8 cellular contexts compared by ENCODE assay signal in genomic region chr12:51819851-51820720, GRCh38. TPM values are rescaled to one million over a fixed set of nuclear protein-coding genes. Genes with fewer than 3 reads are reported as not detected.
DNase-seq lines count a peak whose midpoint lies in the region; ATAC-seq and TF ChIP-seq lines count a peak whose summit lies in the region.

No MANE protein-coding gene starts in this region.

- H3K27ac ChIP-seq in parathyroid adenoma = peak overlapping the region; percentile 67

- TF ChIP-seq CTCF in parathyroid adenoma (IDR thresholded peaks at IDR 0.05) = peak; percentile 40

- no peaks in the 10 kb centered on the region for H3K79me2 ChIP-seq in parathyroid adenoma

- peak overlapping the region; percentile 60 for H3K4me2 ChIP-seq in parathyroid adenoma (ENCODE audit: low read length)

- peak overlapping the region; percentile 47 for H3K4me3 ChIP-seq in parathyroid adenoma (ENCODE audit: low read depth, low read length)

- H2AFZ ChIP-seq in parathyroid adenoma = peak overlapping the region; percentile 86

- H3K36me3 ChIP-seq in parathyroid adenoma (ENCODE audit: control insufficient read depth, insufficient read depth, low read length) = no peaks in the 10 kb centered on the region

- peak overlapping the region; percentile 37 for H3K9ac ChIP-seq in parathyroid adenoma

- peak; percentile 10 for DNase-seq in stimulated activated CD8-positive, alpha-beta memory T cell treated with anti-CD3 and anti-CD28 coated beads, Interleukin-15, amount 100 ng/mL, for 1 hour (ENCODE audit: low read depth)
- no peak for DNase-seq in stimulated activated CD8-positive, alpha-beta memory T cell treated with anti-CD3 and anti-CD28 coated beads, Interleukin-4, amount 100 ng/mL, for 48 hours
- peak; percentile 57 for DNase-seq in SK-MEL-5 (ENCODE audit: low read depth, low spot score)
- DNase-seq in fibroblast of peridontal ligament (ENCODE audit: extremely low read depth) = peak; percentile 24
- no peak for DNase-seq in 8988T
- DNase-seq in ACHN = no peak

- H3K4me1 ChIP-seq in parathyroid adenoma = peaks cover 7% of the 10 kb centered on the region

- no peaks in the 10 kb centered on the region for H3K9me3 ChIP-seq in parathyroid adenoma (ENCODE audit: control insufficient read depth, low read length)

- H3K27me3 ChIP-seq in parathyroid adenoma (ENCODE audit: control insufficient read depth, insufficient read depth, low read length) = no peaks in the 10 kb centered on the region

- in situ Hi-C loops in SK-MEL-5 (cut with HindIII; ENCODE audit: low pct_unique_long_range_greater_than_20kb, low sequenced_read_pairs) (no loop called here), ACHN (cut with HindIII; ENCODE audit: low pct_ligation_motif_present, low pct_unique_long_range_greater_than_20kb, low sequenced_read_pairs) (no loop called here)

- ATAC-seq in GM18498 (IDR thresholded peaks at IDR 0.05; ENCODE audit: unreplicated experiment) = no peak

RNA-seq across cellular contexts. Expression of gene FIGNL2, which starts 28.4 kb away (rescaled TPM):
- total RNA-seq in SK-MEL-5 (2014; rRNA removed; shearing (Covaris generic)) = 0.21 and 0.24 TPM in 2 replicates
- polyA plus RNA-seq in SK-MEL-5 (2015; cell fraction: cytosol; rRNA removed) = 0.25 and 0.26 TPM in 2 replicates
- polyA plus RNA-seq in SK-MEL-5 (2015; cell fraction: nucleus; rRNA removed) = 1.5 and 2.3 TPM in 2 replicates

Comparison
In these comparisons a context has a peak if more than half of its experiments do, and no peak if none do; other contexts are left out.
1. DNase-seq: peak in stimulated activated CD8-positive, alpha-beta memory T cell treated with anti-CD3 and anti-CD28 coated beads, Interleukin-15, amount 100 ng/mL, for 1 hour (single experiment), SK-MEL-5 (single experiment) and fibroblast of peridontal ligament (single experiment); none in stimulated activated CD8-positive, alpha-beta memory T cell treated with anti-CD3 and anti-CD28 coated beads, Interleukin-4, amount 100 ng/mL, for 48 hours (single experiment), 8988T (single experiment) and ACHN (single experiment).